11 cellular contexts compared by ENCODE assay signal in the genomic region with DNA sequence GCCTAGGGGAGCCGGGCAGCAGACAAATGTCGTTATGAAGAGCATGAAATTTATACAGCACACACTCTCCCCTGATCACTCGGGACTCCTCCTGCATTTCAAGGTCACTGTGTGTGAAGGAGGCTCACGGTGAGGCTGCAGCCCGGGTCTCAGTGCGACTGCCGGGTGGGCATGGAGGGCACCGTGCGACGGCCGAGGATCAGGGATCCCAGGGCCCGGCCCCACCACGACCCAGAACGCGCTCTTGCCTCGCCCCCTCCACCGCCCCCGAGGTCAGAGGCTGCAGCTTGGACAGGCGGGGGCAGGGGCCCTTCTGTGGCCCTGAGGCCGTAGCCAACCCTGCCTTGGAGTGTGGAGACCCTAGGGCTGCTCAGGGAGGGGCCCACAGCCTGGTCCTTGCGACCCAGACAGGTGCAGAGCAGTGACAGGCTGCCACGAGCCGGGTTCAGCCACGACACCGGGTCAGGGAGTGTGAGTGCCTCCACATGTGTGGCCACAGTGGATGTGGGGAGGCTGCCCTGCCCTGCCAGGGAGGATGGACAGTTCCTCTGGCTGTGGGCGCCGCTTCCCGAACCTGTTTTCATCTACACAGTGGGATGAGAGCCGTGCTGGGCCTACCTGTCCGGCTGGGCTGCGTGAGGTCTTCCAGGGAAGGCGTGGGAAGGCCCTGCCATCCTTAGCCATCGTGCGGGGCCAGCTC.
"Had no signal": no experiment of that assay in that cellular context is flagged by ENCODE, and none has a peak within 500 bp of the region (broad histone marks: within the 10 kb centered on the region; RNA-seq: fewer than 3 reads in every experiment).

No MANE protein-coding gene starts in this region.

- H3K9me3 ChIP-seq: colonic mucosa, esophagus muscularis mucosa, SJSA1, upper lobe of left lung had no signal

- DNase-seq: activated CD4-positive, alpha-beta T cell treated with anti-CD3 and anti-CD28 coated beads, Interleukin-2, amount 10 ng/mL, durations not matched to agents 7 days and 5 days; activated CD8-positive, alpha-beta memory T cell treated with anti-CD3 and anti-CD28 coated beads for 24 hours; amniotic stem cell; caudate nucleus; colonic mucosa had no signal

- H3K4me3 ChIP-seq: colonic mucosa, esophagus muscularis mucosa, lung, SJSA1, skin epidermis, upper lobe of left lung had no signal

- H3K4me1 ChIP-seq: colonic mucosa, esophagus muscularis mucosa, parathyroid adenoma, SJSA1, upper lobe of left lung had no signal

- H3K27me3 ChIP-seq: colonic mucosa, SJSA1 had no signal

- H3K36me3 ChIP-seq: colonic mucosa, esophagus muscularis mucosa, SJSA1, upper lobe of left lung had no signal

- H3K27ac ChIP-seq: colonic mucosa, esophagus muscularis mucosa, parathyroid adenoma, SJSA1, skin epidermis, upper lobe of left lung had no signal
